Comparison of ENCODE assay signal across 1 cellular context in genomic region chr7:32070406-32071360, GRCh38.
TF ChIP-seq lines count a peak whose summit lies in the region.

TSS of gene PDE1C (minus strand) at chr7:32070407.

TF ChIP-seq in H1, 55 proteins besides CTCF, POLR2A, EP300 and RAD21 (continued from another document):
- TF ChIP-seq RNF2 (IDR thresholded peaks at IDR 0.05; ENCODE audit: borderline replicate concordance, low read depth, low read length, missing control alignments, poor library complexity, severe bottlenecking) (peak; percentile 80), SUZ12 (IDR thresholded peaks at IDR 0.05; ENCODE audit: low read length) (peak; percentile 93), SIN3A (conservative IDR thresholded peaks at IDR 0.05 in 1 of 2, IDR thresholded peaks at IDR 0.05 in 1 of 2; ENCODE audit: low read depth in 1 of 2, low read length in 2 of 2) (peak; percentile 81; a peak in 2 of 4 replicates), CREB1 (IDR thresholded peaks at IDR 0.05) (no peak), TBP (IDR thresholded peaks at IDR 0.05; ENCODE audit: low read depth, low read length) (peak; percentile 15; the same call in 1 of the 2 replicates), ASH2L (IDR thresholded peaks at IDR 0.05; ENCODE audit: low read length) (peak; percentile 94), CHD7 (IDR thresholded peaks at IDR 0.05; ENCODE audit: insufficient replicate concordance, low read length) (no peak), KDM4A (IDR thresholded peaks at IDR 0.05; ENCODE audit: low read depth, low read length, severe bottlenecking) (peak; percentile 61), USF2 (IDR thresholded peaks at IDR 0.05; ENCODE audit: low read length) (no peak), RXRA (IDR thresholded peaks at IDR 0.05; ENCODE audit: insufficient read depth, low read depth, low read length) (no peak), SAP30 (IDR thresholded peaks at IDR 0.05; ENCODE audit: insufficient read depth, insufficient replicate concordance, low read length) (no peak), CTBP2 (IDR thresholded peaks at IDR 0.05; ENCODE audit: borderline replicate concordance, insufficient read depth, insufficient read length, low read length) (peak; percentile 87), NRF1 (IDR thresholded peaks at IDR 0.05; ENCODE audit: low read depth, low read length) (no peak), EZH2 (IDR thresholded peaks at IDR 0.05; ENCODE audit: low read depth, low read length, severe bottlenecking) (peak; percentile 79)
- TF ChIP-seq, protein P1, sequence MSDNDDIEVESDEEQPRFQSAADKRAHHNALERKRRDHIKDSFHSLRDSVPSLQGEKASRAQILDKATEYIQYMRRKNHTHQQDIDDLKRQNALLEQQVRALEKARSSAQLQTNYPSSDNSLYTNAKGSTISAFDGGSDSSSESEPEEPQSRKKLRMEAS (IDR thresholded peaks at IDR 0.05) = peak; percentile 21
TF ChIP-seq in H1: peak in this region for 9.
